ENCODE assay signal across 8 cellular contexts in genomic region chr3:12838179-12838965, GRCh38. TPM values are rescaled to one million over a fixed set of nuclear protein-coding genes. Genes with fewer than 3 reads are reported as not detected.
DNase-seq lines count a peak whose midpoint lies in the region; ATAC-seq, FAIRE-seq and TF ChIP-seq lines count a peak whose summit lies in the region.

No MANE protein-coding gene starts in this region.

- no peak overlapping the region; the same call in 1 of the 2 replicates for H3K9ac ChIP-seq in HepG2 (ENCODE audit: insufficient read depth, low read depth, low read length)

- WGBS in HepG2 (ENCODE audit: low lambda C conversion rate) = 95% methylated on average over 13 of the region's 13 CpGs
- 84% methylated on average over 10 of the region's 13 CpGs for whole genome bisulfite sequencing in right lobe of liver (ENCODE audit: insufficient coverage, low coverage, low lambda C conversion rate, missing lambda C conversion rate)

- DNase-seq in HepG2 (ENCODE audit: low spot score) (no peak), right lobe of liver (no peak), T-helper 17 cell (no peak), fibroblast of the aortic adventitia (ENCODE audit: low read depth) (peak; percentile 58), type B pancreatic cell (ENCODE audit: extremely low spot score, unreplicated experiment) (no peak), dorsolateral prefrontal cortex (no peak)

- H3K4me3 Mint-ChIP-seq in T-helper 17 cell (peak overlapping the region; percentile 96), type B pancreatic cell (peak overlapping the region; percentile 99)

- H4K20me1 ChIP-seq in HepG2 (ENCODE audit: insufficient read depth, low read length) = peaks cover 46% of the 10 kb centered on the region

- H3K79me2 ChIP-seq in HepG2 (ENCODE audit: insufficient read depth, low read length) = peaks cover 41% of the 10 kb centered on the region

- TF ChIP-seq POLR2A in HepG2 (IDR thresholded peaks at IDR 0.05; ENCODE audit: insufficient read depth in 1 of 2, low read depth in 2 of 2, low read length in 2 of 2) (peak in 1 of 2 experiments; percentile 25; a peak in 1 of 4 replicates), right lobe of liver (IDR thresholded peaks at IDR 0.05) (no peak)

- no TSS peak for BruUV-seq in HepG2 (replicated peaks; lab: Mats Ljungman, UMichigan)

- peaks cover 51% of the 10 kb centered on the region for H3K4me1 ChIP-seq in HepG2 (ENCODE audit: insufficient read depth, low read length)
- H3K4me1 ChIP-seq in right lobe of liver = peaks cover 0 to 26% (median 4%) of the 10 kb centered on the region in 4 donors

- no peak overlapping the region for H3K27ac ChIP-seq in HepG2 (ENCODE audit: extremely low read length, insufficient read depth, low read length)
- H3K27ac ChIP-seq in right lobe of liver = no peak overlapping the region
- no peak overlapping the region for H3K27ac ChIP-seq in dorsolateral prefrontal cortex

- no peak for TF ChIP-seq RAD21 in HepG2 (CRISPR knock-in tag; IDR thresholded peaks at IDR 0.05)

- H3K27me3 Mint-ChIP-seq in T-helper 17 cell (no peaks in the 10 kb centered on the region), type B pancreatic cell (no peaks in the 10 kb centered on the region)

- in situ Hi-C loops in HepG2 (cut with HindIII; ENCODE audit: extremely low pct_ligation_motif_present, low pct_unique_long_range_greater_than_20kb) = no loop called here

- H3K9me3 Mint-ChIP-seq in type B pancreatic cell = no peaks in the 10 kb centered on the region

- intact Hi-C loops in HepG2 (cut with micrococcal nuclease; ENCODE audit: unreplicated experiment) = no loop called here
- intact Hi-C loops in right lobe of liver (cut with DNase I) = no loop called here
- intact Hi-C loops in dorsolateral prefrontal cortex (cut with DNase I) = no loop called here

- H3K4me1 Mint-ChIP-seq in T-helper 17 cell (peaks cover 39% of the 10 kb centered on the region), type B pancreatic cell (ENCODE audit: unreplicated experiment) (peaks cover 36% of the 10 kb centered on the region)

- peaks cover 11% of the 10 kb centered on the region for H3K36me3 Mint-ChIP-seq in T-helper 17 cell (ENCODE audit: low read depth)
- peaks cover 39% of the 10 kb centered on the region for H3K36me3 Mint-ChIP-seq in type B pancreatic cell

- TF ChIP-seq CTCF in HepG2 (CRISPR knock-in tag; IDR thresholded peaks at IDR 0.05) (no peak), right lobe of liver (IDR thresholded peaks at IDR 0.05) (no peak), fibroblast of the aortic adventitia (IDR thresholded peaks at IDR 0.05; ENCODE audit: insufficient read depth, low read length) (no peak), type B pancreatic cell (conservative IDR thresholded peaks at IDR 0.05) (no peak), dorsolateral prefrontal cortex (IDR thresholded peaks at IDR 0.05 in 54 of 56, conservative IDR thresholded peaks at IDR 0.05 in 2 of 56; ENCODE audit: low read depth in 1 of 56, partially characterized antibody in 56 of 56) (no peak)

- no peaks in the 10 kb centered on the region; a peak in 1 of 5 replicates for H3K27me3 ChIP-seq in HepG2 (ENCODE audit: control insufficient read depth in 1 of 2, insufficient read depth in 2 of 2, low read length in 2 of 2)
- H3K27me3 ChIP-seq in right lobe of liver = no peaks in the 10 kb centered on the region
- H3K27me3 ChIP-seq in dorsolateral prefrontal cortex = no peaks in the 10 kb centered on the region

- no peak overlapping the region for H2AFZ ChIP-seq in HepG2 (ENCODE audit: low read length)

- no peaks in the 10 kb centered on the region for H3K9me3 ChIP-seq in HepG2 (ENCODE audit: low read length)
- H3K9me3 ChIP-seq in right lobe of liver = no peaks in the 10 kb centered on the region
- no peaks in the 10 kb centered on the region for H3K9me3 ChIP-seq in T-helper 17 cell (ENCODE audit: control insufficient read depth, low read length, poor library complexity, severe bottlenecking)

- H3K4me2 ChIP-seq in HepG2 (ENCODE audit: low read depth, low read length) = peak overlapping the region; percentile 98

- H3K36me3 ChIP-seq in HepG2 (replicated peaks in 1 of 2; ENCODE audit: control insufficient read depth in 1 of 2, insufficient read depth in 2 of 2, low read length in 2 of 2) (peaks cover 26 to 69% of the 10 kb centered on the region in 2 experiments), right lobe of liver (peaks cover 7 to 65% (median 33%) of the 10 kb centered on the region in 4 donors)

- CTCF ChIA-PET in HepG2 (lab: Yijun Ruan, JAX; ENCODE audit: low intra/inter-chr PET ratio, low total read pairs) = no interaction called here

- peak overlapping the region; percentile 99 for H3K27ac Mint-ChIP-seq in T-helper 17 cell
- peak overlapping the region; percentile 61 for H3K27ac Mint-ChIP-seq in type B pancreatic cell

- H3K4me3 ChIP-seq in HepG2 (replicated peaks in 1 of 3; ENCODE audit: insufficient read depth in 1 of 3, low read depth in 2 of 3, low read length in 3 of 3) = no peak overlapping the region; a peak in 2 of 6 replicates
- no peak overlapping the region for H3K4me3 ChIP-seq in right lobe of liver
- H3K4me3 ChIP-seq in fibroblast of the aortic adventitia (ENCODE audit: low read depth, low read length) = peak overlapping the region; percentile 44
- H3K4me3 ChIP-seq in dorsolateral prefrontal cortex = peak overlapping the region in 4 of 59 donors; percentile 3 to 97 (median 12)

- POLR2A ChIA-PET in HepG2 (lab: Yijun Ruan, JAX) = interaction anchor here (1.1 kb wide), 1 partner anchor 28 kb away, joined by 5 read pairs; no protein-coding TSS in a partner anchor

- ATAC-seq in HepG2 = no peak
- ATAC-seq in right lobe of liver = no peak
- no peak for ATAC-seq in T-helper 17 cell
- ATAC-seq in GM18498 (IDR thresholded peaks at IDR 0.05; ENCODE audit: unreplicated experiment) = no peak
- ATAC-seq in HG02970 (IDR thresholded peaks at IDR 0.05; ENCODE audit: low FRiP score, unreplicated experiment) = no peak

- no peak for TF ChIP-seq EP300 in HepG2 (IDR thresholded peaks at IDR 0.05; ENCODE audit: low read depth in 2 of 2, low read length in 2 of 2)
- TF ChIP-seq EP300 in HepG2 (CRISPR knock-in tag; IDR thresholded peaks at IDR 0.05; ENCODE audit: borderline replicate concordance) = no peak

- FAIRE-seq in HepG2 (lab: Jason Lieb, UNC) = no peak

RNA-seq across cellular contexts. Expression of gene RPL32, which starts 3.0 kb away (rescaled TPM):
- total RNA-seq in HepG2 (2016; rRNA removed; fragmentation: Illumina TruSeq; extraction: Trizol) (1,781 and 2,179 TPM in 2 replicates), right lobe of liver (100 to 1,000 TPM; 322 to 555 (median 472) TPM), T-helper 17 cell (1,000 to 10,000 TPM; 3,315 to 3,401 TPM), fibroblast of the aortic adventitia (ENCODE audit: low replicate concordance) (213 and 1,353 TPM in 2 replicates), type B pancreatic cell (ENCODE audit: low replicate concordance) (1,894 and 1,964 TPM in 2 replicates), dorsolateral prefrontal cortex (100 to 1,000 TPM; 444 to 772 (median 559) TPM)
- total RNA-seq in HepG2 (2016; cell fraction: cytosol; rRNA removed; fragmentation: Illumina TruSeq; extraction: Trizol; ENCODE audit: low read depth) = 3,269 and 3,354 TPM in 2 replicates
- 1,702 and 2,262 TPM in 2 replicates for total RNA-seq in HepG2 (2016; cell fraction: insoluble cytoplasmic fraction; rRNA removed; fragmentation: Illumina TruSeq; extraction: Trizol)
- 4,253 and 4,526 TPM in 2 replicates for total RNA-seq in HepG2 (2016; cell fraction: membrane; rRNA removed; fragmentation: Illumina TruSeq; extraction: Trizol)
- total RNA-seq in HepG2 (2016; cell fraction: nucleus; rRNA removed; fragmentation: Illumina TruSeq; extraction: Trizol) = 560 and 609 TPM in 2 replicates
- 2,268 and 2,401 TPM in 2 replicates for polyA plus RNA-seq in HepG2 (2011; rRNA removed)
- polyA plus RNA-seq in HepG2 (2011; cell fraction: cytosol; rRNA removed) = 1,778 and 1,795 TPM in 2 replicates
- polyA plus RNA-seq in HepG2 (2011; cell fraction: nucleus; rRNA removed) = 459 and 538 TPM in 2 replicates
- polyA plus RNA-seq in HepG2 (2012) = 2,727 and 3,505 TPM in 2 replicates
- 4,453 and 4,819 TPM in 2 replicates for polyA plus RNA-seq in HepG2 (2016; cell fraction: cytosol; fragmentation: Illumina TruSeq; extraction: Trizol; ENCODE audit: low read depth)
- 2,446 and 2,535 TPM in 2 replicates for polyA plus RNA-seq in HepG2 (2016; cell fraction: insoluble cytoplasmic fraction; fragmentation: Illumina TruSeq; extraction: Trizol; ENCODE audit: low read depth)
- polyA plus RNA-seq in HepG2 (2016; cell fraction: membrane; fragmentation: Illumina TruSeq; extraction: Trizol; ENCODE audit: low read depth) = 4,866 and 4,953 TPM in 2 replicates
- 1,119 and 1,145 TPM in 2 replicates for polyA plus RNA-seq in HepG2 (2016; cell fraction: nucleus; fragmentation: Illumina TruSeq; extraction: Trizol; ENCODE audit: insufficient read depth, low read depth)
- polyA minus RNA-seq in HepG2 (2011; rRNA and poly(A)+ RNA removed; ENCODE audit: low replicate concordance) = 371 and 1,174 TPM in 2 replicates
- polyA minus RNA-seq in HepG2 (2011; cell fraction: cytosol; rRNA and poly(A)+ RNA removed) = 694 and 812 TPM in 2 replicates
- polyA minus RNA-seq in HepG2 (2011; cell fraction: nucleus; rRNA and poly(A)+ RNA removed) = 216 and 257 TPM in 2 replicates

RNA-seq across cellular contexts. Expression of gene CAND2, which starts 41.9 kb away (rescaled TPM):
- total RNA-seq in HepG2 (2016; rRNA removed; fragmentation: Illumina TruSeq; extraction: Trizol) (not detected in 2 replicates), right lobe of liver (1 to 10 TPM in 2 of 6 experiments, under 1 TPM in 4; 0.61 to 4.4 (median 0.77) TPM), T-helper 17 cell (1 to 10 TPM; 1.2 to 1.6 TPM), fibroblast of the aortic adventitia (ENCODE audit: low replicate concordance) (6.1 and 11.4 TPM in 2 replicates), type B pancreatic cell (ENCODE audit: low replicate concordance) (5.5 and 11.1 TPM in 2 replicates), dorsolateral prefrontal cortex (10 to 100 TPM; 12.6 to 41.8 (median 29.3) TPM)
- total RNA-seq in HepG2 (2016; cell fraction: cytosol; rRNA removed; fragmentation: Illumina TruSeq; extraction: Trizol; ENCODE audit: low read depth) = not detected in 2 replicates
- not detected in 2 replicates for total RNA-seq in HepG2 (2016; cell fraction: insoluble cytoplasmic fraction; rRNA removed; fragmentation: Illumina TruSeq; extraction: Trizol)
- total RNA-seq in HepG2 (2016; cell fraction: membrane; rRNA removed; fragmentation: Illumina TruSeq; extraction: Trizol) = not detected in 2 replicates
- total RNA-seq in HepG2 (2016; cell fraction: nucleus; rRNA removed; fragmentation: Illumina TruSeq; extraction: Trizol) = not detected in 2 replicates
- 0.01 and 0.09 TPM in 2 replicates for polyA plus RNA-seq in HepG2 (2011; rRNA removed)
- polyA plus RNA-seq in HepG2 (2011; cell fraction: cytosol; rRNA removed) = 0.03 TPM in 1 of 2 replicates, not detected in the other
- polyA plus RNA-seq in HepG2 (2011; cell fraction: nucleus; rRNA removed) = 0.05 and 0.12 TPM in 2 replicates
- polyA plus RNA-seq in HepG2 (2012) = 0.07 and 0.13 TPM in 2 replicates
- polyA plus RNA-seq in HepG2 (2016; cell fraction: cytosol; fragmentation: Illumina TruSeq; extraction: Trizol; ENCODE audit: low read depth) = not detected in 2 replicates
- polyA plus RNA-seq in HepG2 (2016; cell fraction: insoluble cytoplasmic fraction; fragmentation: Illumina TruSeq; extraction: Trizol; ENCODE audit: low read depth) = not detected in 2 replicates
- not detected in 2 replicates for polyA plus RNA-seq in HepG2 (2016; cell fraction: membrane; fragmentation: Illumina TruSeq; extraction: Trizol; ENCODE audit: low read depth)
- polyA plus RNA-seq in HepG2 (2016; cell fraction: nucleus; fragmentation: Illumina TruSeq; extraction: Trizol; ENCODE audit: insufficient read depth, low read depth) = not detected in 2 replicates
- polyA minus RNA-seq in HepG2 (2011; rRNA and poly(A)+ RNA removed; ENCODE audit: low replicate concordance) = 0.04 and 0.26 TPM in 2 replicates
- not detected in 2 replicates for polyA minus RNA-seq in HepG2 (2011; cell fraction: cytosol; rRNA and poly(A)+ RNA removed)
- polyA minus RNA-seq in HepG2 (2011; cell fraction: nucleus; rRNA and poly(A)+ RNA removed) = 0.12 TPM in 1 of 2 replicates, not detected in the other
